In the genomic region with DNA sequence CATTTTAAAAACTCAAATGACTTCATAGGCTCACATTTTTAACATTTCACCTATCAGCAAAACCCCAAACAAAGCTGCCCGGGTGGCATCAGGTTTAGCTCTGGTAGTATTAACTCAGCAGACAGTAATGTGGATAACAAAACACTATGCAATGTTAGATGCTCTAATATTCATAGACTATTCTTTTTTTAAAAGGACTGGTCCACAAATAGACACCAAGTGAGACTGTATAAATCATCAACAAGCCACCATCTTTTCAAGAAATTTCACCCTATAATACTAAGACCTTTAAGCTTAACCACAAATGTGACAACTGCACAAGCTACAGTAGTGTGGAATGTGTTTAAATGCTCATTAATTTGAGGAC, we compare ENCODE assay signal across 1 cellular context.
TF ChIP-seq lines count a peak whose summit lies in the region.

No MANE protein-coding gene starts in this region.

TF ChIP-seq in GM12878, 131 proteins besides CTCF, POLR2A, EP300 and RAD21:
- no peak for TF ChIP-seq SMAD5 (IDR thresholded peaks at IDR 0.05; ENCODE audit: low read depth)
- TF ChIP-seq, protein P1, sequence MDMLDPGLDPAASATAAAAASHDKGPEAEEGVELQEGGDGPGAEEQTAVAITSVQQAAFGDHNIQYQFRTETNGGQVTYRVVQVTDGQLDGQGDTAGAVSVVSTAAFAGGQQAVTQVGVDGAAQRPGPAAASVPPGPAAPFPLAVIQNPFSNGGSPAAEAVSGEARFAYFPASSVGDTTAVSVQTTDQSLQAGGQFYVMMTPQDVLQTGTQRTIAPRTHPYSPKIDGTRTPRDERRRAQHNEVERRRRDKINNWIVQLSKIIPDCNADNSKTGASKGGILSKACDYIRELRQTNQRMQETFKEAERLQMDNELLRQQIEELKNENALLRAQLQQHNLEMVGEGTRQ (IDR thresholded peaks at IDR 0.05; ENCODE audit: borderline replicate concordance, low read depth, low read length), result no peak
- TF ChIP-seq ZSCAN29 (IDR thresholded peaks at IDR 0.05), result no peak
- no peak for TF ChIP-seq ETV6 (conservative IDR thresholded peaks at IDR 0.05 in 1 of 2, IDR thresholded peaks at IDR 0.05 in 1 of 2; ENCODE audit: borderline replicate concordance in 1 of 2, low read depth in 1 of 2)
- TF ChIP-seq, protein P2, sequence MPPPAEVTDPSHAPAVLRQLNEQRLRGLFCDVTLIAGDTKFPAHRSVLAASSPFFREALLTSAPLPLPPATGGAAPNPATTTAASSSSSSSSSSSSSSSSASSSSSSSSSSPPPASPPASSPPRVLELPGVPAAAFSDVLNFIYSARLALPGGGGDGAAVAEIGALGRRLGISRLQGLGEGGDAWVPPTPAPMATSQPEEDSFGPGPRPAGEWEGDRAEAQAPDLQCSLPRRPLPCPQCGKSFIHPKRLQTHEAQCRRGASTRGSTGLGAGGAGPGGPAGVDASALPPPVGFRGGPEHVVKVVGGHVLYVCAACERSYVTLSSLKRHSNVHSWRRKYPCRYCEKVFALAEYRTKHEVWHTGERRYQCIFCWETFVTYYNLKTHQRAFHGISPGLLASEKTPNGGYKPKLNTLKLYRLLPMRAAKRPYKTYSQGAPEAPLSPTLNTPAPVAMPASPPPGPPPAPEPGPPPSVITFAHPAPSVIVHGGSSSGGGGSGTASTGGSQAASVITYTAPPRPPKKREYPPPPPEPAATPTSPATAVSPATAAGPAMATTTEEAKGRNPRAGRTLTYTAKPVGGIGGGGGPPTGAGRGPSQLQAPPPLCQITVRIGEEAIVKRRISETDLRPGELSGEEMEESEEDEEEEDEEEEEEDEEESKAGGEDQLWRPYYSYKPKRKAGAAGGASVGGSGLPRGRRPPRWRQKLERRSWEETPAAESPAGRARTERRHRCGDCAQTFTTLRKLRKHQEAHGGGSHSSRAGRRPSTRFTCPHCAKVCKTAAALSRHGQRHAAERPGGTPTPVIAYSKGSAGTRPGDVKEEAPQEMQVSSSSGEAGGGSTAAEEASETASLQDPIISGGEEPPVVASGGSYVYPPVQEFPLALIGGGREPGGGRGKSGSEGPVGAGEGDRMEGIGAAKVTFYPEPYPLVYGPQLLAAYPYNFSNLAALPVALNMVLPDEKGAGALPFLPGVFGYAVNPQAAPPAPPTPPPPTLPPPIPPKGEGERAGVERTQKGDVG (CRISPR knock-in tag; IDR thresholded peaks at IDR 0.05), result no peak
- no peak for TF ChIP-seq BHLHE40 (IDR thresholded peaks at IDR 0.05; ENCODE audit: borderline replicate concordance in 1 of 2, low read depth in 2 of 2, low read length in 1 of 2)
- TF ChIP-seq FOXM1 (IDR thresholded peaks at IDR 0.05; ENCODE audit: low read depth, low read length), result no peak
- TF ChIP-seq NR2C1 (IDR thresholded peaks at IDR 0.05), result no peak
- TF ChIP-seq NR2F1 (conservative IDR thresholded peaks at IDR 0.05), result no peak
- TF ChIP-seq, protein P3, sequence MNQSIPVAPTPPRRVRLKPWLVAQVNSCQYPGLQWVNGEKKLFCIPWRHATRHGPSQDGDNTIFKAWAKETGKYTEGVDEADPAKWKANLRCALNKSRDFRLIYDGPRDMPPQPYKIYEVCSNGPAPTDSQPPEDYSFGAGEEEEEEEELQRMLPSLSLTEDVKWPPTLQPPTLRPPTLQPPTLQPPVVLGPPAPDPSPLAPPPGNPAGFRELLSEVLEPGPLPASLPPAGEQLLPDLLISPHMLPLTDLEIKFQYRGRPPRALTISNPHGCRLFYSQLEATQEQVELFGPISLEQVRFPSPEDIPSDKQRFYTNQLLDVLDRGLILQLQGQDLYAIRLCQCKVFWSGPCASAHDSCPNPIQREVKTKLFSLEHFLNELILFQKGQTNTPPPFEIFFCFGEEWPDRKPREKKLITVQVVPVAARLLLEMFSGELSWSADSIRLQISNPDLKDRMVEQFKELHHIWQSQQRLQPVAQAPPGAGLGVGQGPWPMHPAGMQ (IDR thresholded peaks at IDR 0.05; ENCODE audit: borderline replicate concordance), result no peak
- TF ChIP-seq SMARCA5 (IDR thresholded peaks at IDR 0.05), result no peak
- no peak for TF ChIP-seq BRCA1 (IDR thresholded peaks at IDR 0.05; ENCODE audit: low read depth, low read length)
- TF ChIP-seq, protein P4, sequence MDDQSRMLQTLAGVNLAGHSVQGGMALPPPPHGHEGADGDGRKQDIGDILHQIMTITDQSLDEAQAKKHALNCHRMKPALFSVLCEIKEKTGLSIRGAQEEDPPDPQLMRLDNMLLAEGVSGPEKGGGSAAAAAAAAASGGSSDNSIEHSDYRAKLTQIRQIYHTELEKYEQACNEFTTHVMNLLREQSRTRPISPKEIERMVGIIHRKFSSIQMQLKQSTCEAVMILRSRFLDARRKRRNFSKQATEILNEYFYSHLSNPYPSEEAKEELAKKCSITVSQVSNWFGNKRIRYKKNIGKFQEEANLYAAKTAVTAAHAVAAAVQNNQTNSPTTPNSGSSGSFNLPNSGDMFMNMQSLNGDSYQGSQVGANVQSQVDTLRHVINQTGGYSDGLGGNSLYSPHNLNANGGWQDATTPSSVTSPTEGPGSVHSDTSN (IDR thresholded peaks at IDR 0.05; ENCODE audit: insufficient replicate concordance, low read depth, low read length), result no peak
- TF ChIP-seq TCF7 (IDR thresholded peaks at IDR 0.05; ENCODE audit: borderline replicate concordance), result no peak
- TF ChIP-seq TBL1XR1 (IDR thresholded peaks at IDR 0.05; ENCODE audit: low read depth, low read length), result no peak
- TF ChIP-seq POLR2AphosphoS5 (IDR thresholded peaks at IDR 0.05; ENCODE audit: low read length), result no peak
- TF ChIP-seq FOXK2 (IDR thresholded peaks at IDR 0.05), result no peak
